Comparison of ENCODE assay signal across 1 cellular context in the genomic region with DNA sequence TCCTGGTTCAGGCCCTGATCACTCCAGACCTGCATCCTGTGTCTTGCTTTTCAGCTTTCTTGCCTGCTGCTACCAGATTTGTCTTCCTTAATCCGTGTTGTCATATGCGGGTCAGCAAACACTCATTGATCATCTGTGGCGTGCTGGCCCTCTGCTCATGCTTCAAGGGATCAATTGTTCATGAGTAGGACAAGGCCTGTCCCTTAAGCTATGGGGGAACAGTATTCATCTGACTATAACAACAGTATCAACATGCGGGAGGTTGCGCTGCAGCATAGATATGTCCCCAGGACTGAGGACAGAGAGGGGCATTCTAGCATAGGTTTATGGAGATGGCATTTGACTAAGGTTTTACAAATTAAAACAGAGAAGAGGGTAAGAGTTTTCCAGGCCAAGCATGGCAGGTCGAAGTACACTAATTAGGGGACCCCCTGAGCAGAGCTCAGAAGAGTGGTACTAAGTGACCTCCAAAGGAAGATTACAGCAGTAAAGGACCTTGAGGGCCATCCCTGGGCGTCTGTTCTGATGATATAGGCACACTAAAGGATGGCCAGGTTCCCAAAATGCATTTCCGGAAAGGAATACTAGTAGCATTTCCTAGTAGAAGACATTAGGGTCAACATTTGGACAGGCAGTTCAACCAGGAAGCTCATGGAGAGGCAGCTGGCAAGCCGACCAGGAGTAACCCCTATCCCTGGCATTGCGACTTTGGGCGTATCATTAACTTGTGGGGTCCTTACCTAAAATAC.
TF ChIP-seq lines count a peak whose summit lies in the region.

No MANE protein-coding gene starts in this region.

TF ChIP-seq in K562, 482 proteins besides CTCF, POLR2A, EP300 and RAD21 (continues in another document):
- TF ChIP-seq, protein P1, sequence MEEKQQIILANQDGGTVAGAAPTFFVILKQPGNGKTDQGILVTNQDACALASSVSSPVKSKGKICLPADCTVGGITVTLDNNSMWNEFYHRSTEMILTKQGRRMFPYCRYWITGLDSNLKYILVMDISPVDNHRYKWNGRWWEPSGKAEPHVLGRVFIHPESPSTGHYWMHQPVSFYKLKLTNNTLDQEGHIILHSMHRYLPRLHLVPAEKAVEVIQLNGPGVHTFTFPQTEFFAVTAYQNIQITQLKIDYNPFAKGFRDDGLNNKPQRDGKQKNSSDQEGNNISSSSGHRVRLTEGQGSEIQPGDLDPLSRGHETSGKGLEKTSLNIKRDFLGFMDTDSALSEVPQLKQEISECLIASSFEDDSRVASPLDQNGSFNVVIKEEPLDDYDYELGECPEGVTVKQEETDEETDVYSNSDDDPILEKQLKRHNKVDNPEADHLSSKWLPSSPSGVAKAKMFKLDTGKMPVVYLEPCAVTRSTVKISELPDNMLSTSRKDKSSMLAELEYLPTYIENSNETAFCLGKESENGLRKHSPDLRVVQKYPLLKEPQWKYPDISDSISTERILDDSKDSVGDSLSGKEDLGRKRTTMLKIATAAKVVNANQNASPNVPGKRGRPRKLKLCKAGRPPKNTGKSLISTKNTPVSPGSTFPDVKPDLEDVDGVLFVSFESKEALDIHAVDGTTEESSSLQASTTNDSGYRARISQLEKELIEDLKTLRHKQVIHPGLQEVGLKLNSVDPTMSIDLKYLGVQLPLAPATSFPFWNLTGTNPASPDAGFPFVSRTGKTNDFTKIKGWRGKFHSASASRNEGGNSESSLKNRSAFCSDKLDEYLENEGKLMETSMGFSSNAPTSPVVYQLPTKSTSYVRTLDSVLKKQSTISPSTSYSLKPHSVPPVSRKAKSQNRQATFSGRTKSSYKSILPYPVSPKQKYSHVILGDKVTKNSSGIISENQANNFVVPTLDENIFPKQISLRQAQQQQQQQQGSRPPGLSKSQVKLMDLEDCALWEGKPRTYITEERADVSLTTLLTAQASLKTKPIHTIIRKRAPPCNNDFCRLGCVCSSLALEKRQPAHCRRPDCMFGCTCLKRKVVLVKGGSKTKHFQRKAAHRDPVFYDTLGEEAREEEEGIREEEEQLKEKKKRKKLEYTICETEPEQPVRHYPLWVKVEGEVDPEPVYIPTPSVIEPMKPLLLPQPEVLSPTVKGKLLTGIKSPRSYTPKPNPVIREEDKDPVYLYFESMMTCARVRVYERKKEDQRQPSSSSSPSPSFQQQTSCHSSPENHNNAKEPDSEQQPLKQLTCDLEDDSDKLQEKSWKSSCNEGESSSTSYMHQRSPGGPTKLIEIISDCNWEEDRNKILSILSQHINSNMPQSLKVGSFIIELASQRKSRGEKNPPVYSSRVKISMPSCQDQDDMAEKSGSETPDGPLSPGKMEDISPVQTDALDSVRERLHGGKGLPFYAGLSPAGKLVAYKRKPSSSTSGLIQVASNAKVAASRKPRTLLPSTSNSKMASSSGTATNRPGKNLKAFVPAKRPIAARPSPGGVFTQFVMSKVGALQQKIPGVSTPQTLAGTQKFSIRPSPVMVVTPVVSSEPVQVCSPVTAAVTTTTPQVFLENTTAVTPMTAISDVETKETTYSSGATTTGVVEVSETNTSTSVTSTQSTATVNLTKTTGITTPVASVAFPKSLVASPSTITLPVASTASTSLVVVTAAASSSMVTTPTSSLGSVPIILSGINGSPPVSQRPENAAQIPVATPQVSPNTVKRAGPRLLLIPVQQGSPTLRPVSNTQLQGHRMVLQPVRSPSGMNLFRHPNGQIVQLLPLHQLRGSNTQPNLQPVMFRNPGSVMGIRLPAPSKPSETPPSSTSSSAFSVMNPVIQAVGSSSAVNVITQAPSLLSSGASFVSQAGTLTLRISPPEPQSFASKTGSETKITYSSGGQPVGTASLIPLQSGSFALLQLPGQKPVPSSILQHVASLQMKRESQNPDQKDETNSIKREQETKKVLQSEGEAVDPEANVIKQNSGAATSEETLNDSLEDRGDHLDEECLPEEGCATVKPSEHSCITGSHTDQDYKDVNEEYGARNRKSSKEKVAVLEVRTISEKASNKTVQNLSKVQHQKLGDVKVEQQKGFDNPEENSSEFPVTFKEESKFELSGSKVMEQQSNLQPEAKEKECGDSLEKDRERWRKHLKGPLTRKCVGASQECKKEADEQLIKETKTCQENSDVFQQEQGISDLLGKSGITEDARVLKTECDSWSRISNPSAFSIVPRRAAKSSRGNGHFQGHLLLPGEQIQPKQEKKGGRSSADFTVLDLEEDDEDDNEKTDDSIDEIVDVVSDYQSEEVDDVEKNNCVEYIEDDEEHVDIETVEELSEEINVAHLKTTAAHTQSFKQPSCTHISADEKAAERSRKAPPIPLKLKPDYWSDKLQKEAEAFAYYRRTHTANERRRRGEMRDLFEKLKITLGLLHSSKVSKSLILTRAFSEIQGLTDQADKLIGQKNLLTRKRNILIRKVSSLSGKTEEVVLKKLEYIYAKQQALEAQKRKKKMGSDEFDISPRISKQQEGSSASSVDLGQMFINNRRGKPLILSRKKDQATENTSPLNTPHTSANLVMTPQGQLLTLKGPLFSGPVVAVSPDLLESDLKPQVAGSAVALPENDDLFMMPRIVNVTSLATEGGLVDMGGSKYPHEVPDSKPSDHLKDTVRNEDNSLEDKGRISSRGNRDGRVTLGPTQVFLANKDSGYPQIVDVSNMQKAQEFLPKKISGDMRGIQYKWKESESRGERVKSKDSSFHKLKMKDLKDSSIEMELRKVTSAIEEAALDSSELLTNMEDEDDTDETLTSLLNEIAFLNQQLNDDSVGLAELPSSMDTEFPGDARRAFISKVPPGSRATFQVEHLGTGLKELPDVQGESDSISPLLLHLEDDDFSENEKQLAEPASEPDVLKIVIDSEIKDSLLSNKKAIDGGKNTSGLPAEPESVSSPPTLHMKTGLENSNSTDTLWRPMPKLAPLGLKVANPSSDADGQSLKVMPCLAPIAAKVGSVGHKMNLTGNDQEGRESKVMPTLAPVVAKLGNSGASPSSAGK (IDR thresholded peaks at IDR 0.05): 0 out of 2 replicates have a peak, but pooled peaks have one; percentile 37
- TF ChIP-seq TBL1XR1 (IDR thresholded peaks at IDR 0.05; ENCODE audit: low read length in 2 of 2) (0 out of 4 replicates have a peak, but pooled peaks of 1 of the 2 experiments have one; percentile 9), MTA3 (IDR thresholded peaks at IDR 0.05; ENCODE audit: borderline replicate concordance) (0 out of 2 replicates have a peak, but pooled peaks have one; percentile 48), STAT5B (CRISPR knock-in tag; IDR thresholded peaks at IDR 0.05) (no peak), ZNF23 (CRISPR knock-in tag; IDR thresholded peaks at IDR 0.05) (no peak), ZNF75A (CRISPR knock-in tag; IDR thresholded peaks at IDR 0.05) (no peak), SIRT6 (IDR thresholded peaks at IDR 0.05; ENCODE audit: low read depth, low read length) (no peak), BCL6 (CRISPR knock-in tag; IDR thresholded peaks at IDR 0.05) (no peak), SAFB (IDR thresholded peaks at IDR 0.05; ENCODE audit: borderline replicate concordance, low read depth, low read length) (no peak), CHD1 (IDR thresholded peaks at IDR 0.05; ENCODE audit: low read length) (peak; percentile 60), RBBP5 (IDR thresholded peaks at IDR 0.05; ENCODE audit: borderline replicate concordance, insufficient read depth, low read length, poor library complexity, severe bottlenecking) (no peak), FOXM1 (IDR thresholded peaks at IDR 0.05; ENCODE audit: low read depth) (no peak), FOXM1 (CRISPR knock-in tag; IDR thresholded peaks at IDR 0.05; ENCODE audit: low read depth) (no peak), ESRRA (IDR thresholded peaks at IDR 0.05; ENCODE audit: borderline replicate concordance, low read depth) (peak; percentile 7; the same call in 1 of the 2 replicates), RNF2 (IDR thresholded peaks at IDR 0.05) (no peak), SMARCA4 (IDR thresholded peaks at IDR 0.05) (0 out of 2 replicates have a peak, but pooled peaks have one; percentile 18), FOXK1 (CRISPR knock-in tag; IDR thresholded peaks at IDR 0.05; ENCODE audit: borderline replicate concordance) (no peak), RBM17 (IDR thresholded peaks at IDR 0.05; ENCODE audit: borderline replicate concordance, low read depth, low read length) (no peak)
- TF ChIP-seq, protein P2, sequence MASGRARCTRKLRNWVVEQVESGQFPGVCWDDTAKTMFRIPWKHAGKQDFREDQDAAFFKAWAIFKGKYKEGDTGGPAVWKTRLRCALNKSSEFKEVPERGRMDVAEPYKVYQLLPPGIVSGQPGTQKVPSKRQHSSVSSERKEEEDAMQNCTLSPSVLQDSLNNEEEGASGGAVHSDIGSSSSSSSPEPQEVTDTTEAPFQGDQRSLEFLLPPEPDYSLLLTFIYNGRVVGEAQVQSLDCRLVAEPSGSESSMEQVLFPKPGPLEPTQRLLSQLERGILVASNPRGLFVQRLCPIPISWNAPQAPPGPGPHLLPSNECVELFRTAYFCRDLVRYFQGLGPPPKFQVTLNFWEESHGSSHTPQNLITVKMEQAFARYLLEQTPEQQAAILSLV (tag; IDR thresholded peaks at IDR 0.05): no peak
- TF ChIP-seq, protein P3, sequence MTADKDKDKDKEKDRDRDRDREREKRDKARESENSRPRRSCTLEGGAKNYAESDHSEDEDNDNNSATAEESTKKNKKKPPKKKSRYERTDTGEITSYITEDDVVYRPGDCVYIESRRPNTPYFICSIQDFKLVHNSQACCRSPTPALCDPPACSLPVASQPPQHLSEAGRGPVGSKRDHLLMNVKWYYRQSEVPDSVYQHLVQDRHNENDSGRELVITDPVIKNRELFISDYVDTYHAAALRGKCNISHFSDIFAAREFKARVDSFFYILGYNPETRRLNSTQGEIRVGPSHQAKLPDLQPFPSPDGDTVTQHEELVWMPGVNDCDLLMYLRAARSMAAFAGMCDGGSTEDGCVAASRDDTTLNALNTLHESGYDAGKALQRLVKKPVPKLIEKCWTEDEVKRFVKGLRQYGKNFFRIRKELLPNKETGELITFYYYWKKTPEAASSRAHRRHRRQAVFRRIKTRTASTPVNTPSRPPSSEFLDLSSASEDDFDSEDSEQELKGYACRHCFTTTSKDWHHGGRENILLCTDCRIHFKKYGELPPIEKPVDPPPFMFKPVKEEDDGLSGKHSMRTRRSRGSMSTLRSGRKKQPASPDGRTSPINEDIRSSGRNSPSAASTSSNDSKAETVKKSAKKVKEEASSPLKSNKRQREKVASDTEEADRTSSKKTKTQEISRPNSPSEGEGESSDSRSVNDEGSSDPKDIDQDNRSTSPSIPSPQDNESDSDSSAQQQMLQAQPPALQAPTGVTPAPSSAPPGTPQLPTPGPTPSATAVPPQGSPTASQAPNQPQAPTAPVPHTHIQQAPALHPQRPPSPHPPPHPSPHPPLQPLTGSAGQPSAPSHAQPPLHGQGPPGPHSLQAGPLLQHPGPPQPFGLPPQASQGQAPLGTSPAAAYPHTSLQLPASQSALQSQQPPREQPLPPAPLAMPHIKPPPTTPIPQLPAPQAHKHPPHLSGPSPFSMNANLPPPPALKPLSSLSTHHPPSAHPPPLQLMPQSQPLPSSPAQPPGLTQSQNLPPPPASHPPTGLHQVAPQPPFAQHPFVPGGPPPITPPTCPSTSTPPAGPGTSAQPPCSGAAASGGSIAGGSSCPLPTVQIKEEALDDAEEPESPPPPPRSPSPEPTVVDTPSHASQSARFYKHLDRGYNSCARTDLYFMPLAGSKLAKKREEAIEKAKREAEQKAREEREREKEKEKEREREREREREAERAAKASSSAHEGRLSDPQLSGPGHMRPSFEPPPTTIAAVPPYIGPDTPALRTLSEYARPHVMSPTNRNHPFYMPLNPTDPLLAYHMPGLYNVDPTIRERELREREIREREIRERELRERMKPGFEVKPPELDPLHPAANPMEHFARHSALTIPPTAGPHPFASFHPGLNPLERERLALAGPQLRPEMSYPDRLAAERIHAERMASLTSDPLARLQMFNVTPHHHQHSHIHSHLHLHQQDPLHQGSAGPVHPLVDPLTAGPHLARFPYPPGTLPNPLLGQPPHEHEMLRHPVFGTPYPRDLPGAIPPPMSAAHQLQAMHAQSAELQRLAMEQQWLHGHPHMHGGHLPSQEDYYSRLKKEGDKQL (CRISPR knock-in tag; IDR thresholded peaks at IDR 0.05; ENCODE audit: borderline replicate concordance): no peak
- TF ChIP-seq, protein P4, sequence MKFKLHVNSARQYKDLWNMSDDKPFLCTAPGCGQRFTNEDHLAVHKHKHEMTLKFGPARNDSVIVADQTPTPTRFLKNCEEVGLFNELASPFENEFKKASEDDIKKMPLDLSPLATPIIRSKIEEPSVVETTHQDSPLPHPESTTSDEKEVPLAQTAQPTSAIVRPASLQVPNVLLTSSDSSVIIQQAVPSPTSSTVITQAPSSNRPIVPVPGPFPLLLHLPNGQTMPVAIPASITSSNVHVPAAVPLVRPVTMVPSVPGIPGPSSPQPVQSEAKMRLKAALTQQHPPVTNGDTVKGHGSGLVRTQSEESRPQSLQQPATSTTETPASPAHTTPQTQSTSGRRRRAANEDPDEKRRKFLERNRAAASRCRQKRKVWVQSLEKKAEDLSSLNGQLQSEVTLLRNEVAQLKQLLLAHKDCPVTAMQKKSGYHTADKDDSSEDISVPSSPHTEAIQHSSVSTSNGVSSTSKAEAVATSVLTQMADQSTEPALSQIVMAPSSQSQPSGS (CRISPR knock-in tag; IDR thresholded peaks at IDR 0.05): no peak
- TF ChIP-seq, protein P5, sequence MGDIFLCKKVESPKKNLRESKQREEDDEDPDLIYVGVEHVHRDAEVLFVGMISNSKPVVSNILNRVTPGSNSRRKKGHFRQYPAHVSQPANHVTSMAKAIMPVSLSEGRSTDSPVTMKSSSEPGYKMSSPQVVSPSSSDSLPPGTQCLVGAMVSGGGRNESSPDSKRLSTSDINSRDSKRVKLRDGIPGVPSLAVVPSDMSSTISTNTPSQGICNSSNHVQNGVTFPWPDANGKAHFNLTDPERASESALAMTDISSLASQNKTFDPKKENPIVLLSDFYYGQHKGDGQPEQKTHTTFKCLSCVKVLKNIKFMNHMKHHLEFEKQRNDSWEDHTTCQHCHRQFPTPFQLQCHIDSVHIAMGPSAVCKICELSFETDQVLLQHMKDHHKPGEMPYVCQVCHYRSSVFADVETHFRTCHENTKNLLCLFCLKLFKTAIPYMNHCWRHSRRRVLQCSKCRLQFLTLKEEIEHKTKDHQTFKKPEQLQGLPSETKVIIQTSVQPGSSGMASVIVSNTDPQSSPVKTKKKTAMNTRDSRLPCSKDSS (IDR thresholded peaks at IDR 0.05; ENCODE audit: low read depth, partially characterized antibody): no peak
- TF ChIP-seq, protein P6, sequence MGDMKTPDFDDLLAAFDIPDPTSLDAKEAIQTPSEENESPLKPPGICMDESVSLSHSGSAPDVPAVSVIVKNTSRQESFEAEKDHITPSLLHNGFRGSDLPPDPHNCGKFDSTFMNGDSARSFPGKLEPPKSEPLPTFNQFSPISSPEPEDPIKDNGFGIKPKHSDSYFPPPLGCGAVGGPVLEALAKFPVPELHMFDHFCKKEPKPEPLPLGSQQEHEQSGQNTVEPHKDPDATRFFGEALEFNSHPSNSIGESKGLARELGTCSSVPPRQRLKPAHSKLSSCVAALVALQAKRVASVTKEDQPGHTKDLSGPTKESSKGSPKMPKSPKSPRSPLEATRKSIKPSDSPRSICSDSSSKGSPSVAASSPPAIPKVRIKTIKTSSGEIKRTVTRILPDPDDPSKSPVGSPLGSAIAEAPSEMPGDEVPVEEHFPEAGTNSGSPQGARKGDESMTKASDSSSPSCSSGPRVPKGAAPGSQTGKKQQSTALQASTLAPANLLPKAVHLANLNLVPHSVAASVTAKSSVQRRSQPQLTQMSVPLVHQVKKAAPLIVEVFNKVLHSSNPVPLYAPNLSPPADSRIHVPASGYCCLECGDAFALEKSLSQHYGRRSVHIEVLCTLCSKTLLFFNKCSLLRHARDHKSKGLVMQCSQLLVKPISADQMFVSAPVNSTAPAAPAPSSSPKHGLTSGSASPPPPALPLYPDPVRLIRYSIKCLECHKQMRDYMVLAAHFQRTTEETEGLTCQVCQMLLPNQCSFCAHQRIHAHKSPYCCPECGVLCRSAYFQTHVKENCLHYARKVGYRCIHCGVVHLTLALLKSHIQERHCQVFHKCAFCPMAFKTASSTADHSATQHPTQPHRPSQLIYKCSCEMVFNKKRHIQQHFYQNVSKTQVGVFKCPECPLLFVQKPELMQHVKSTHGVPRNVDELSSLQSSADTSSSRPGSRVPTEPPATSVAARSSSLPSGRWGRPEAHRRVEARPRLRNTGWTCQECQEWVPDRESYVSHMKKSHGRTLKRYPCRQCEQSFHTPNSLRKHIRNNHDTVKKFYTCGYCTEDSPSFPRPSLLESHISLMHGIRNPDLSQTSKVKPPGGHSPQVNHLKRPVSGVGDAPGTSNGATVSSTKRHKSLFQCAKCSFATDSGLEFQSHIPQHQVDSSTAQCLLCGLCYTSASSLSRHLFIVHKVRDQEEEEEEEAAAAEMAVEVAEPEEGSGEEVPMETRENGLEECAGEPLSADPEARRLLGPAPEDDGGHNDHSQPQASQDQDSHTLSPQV (IDR thresholded peaks at IDR 0.05): peak; percentile 36; the same call in 1 of the 2 replicates
